ENCODE assay signal across 9 cellular contexts in the genomic region with DNA sequence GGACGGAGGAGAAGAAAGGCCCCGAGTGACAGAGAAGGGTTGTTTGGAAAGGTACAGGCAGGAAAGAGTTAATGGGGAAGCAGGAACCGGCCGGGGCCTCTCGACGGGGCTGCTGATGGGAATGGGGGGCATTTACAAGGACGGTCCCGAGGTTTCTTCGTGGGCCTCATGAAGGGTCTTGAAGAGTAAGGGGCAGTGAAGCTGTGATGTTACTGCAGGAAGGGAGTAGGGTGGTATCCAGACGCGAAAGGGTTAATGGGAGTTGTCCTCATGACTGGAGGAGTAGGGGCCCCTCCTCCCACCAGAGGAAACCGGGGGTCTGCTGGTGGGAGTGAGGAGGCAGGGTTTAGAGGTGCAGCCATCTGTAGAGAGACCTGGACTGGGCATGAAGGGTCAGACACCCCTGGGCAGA. TPM values are rescaled to one million over a fixed set of nuclear protein-coding genes. Genes with fewer than 3 reads are reported as not detected.
DNase-seq lines count a peak whose midpoint lies in the region; ATAC-seq and TF ChIP-seq lines count a peak whose summit lies in the region.
"Had no signal": no experiment of that assay in that cellular context is flagged by ENCODE, and none has a peak within 500 bp of the region (broad histone marks: within the 10 kb centered on the region; RNA-seq: fewer than 3 reads in every experiment).

No MANE protein-coding gene starts in this region.

- POLR2A ChIA-PET in SK-N-SH (lab: Yijun Ruan, JAX): interaction anchor here (2.2 kb wide), 1 partner anchor 34 kb away, joined by 9 read pairs; the partner anchor contains the start of gene SAMD14

- H3K4me3 Mint-ChIP-seq in progenitor cell of endocrine pancreas (ENCODE audit: low read depth): peak overlapping the region; percentile 95

- peaks cover 3 to 18% of the 10 kb centered on the region in 2 experiments; a peak in 1 of 4 replicates for H3K4me1 ChIP-seq in SK-N-SH (ENCODE audit: control insufficient read depth in 1 of 2, insufficient read depth in 2 of 2, low read depth in 1 of 2, low read length in 1 of 2)

- TF ChIP-seq EP300 in SK-N-SH (IDR thresholded peaks at IDR 0.05; ENCODE audit: borderline replicate concordance in 1 of 2, low read depth in 1 of 2, low read length in 1 of 2): no peak

- peaks cover 29% of the 10 kb centered on the region for H4K20me1 ChIP-seq in SK-N-SH (ENCODE audit: insufficient read depth)

- no peak for ATAC-seq in HG02759 (IDR thresholded peaks at IDR 0.05; ENCODE audit: unreplicated experiment)
- no peak for ATAC-seq in HG03439 (IDR thresholded peaks at IDR 0.05; ENCODE audit: unreplicated experiment)

- H3K9me3 Mint-ChIP-seq in progenitor cell of endocrine pancreas (ENCODE audit: low read depth): no peaks in the 10 kb centered on the region

- no peaks in the 10 kb centered on the region for H3K79me2 ChIP-seq in SK-N-SH (ENCODE audit: insufficient read depth)

- no peak for DNase-seq in GM06990 (ENCODE audit: extremely low read depth, insufficient read length)
- DNase-seq in SK-N-SH: peak; percentile 80
- no peak for DNase-seq in fibroblast of villous mesenchyme (ENCODE audit: low read depth)
- no peak for DNase-seq in progenitor cell of endocrine pancreas (ENCODE audit: low spot score, unreplicated experiment)
- DNase-seq in ureter (ENCODE audit: low spot score): no peak
- no peak for DNase-seq in stimulated activated CD4-positive, alpha-beta T cell treated with anti-CD3 and anti-CD28 coated beads, Interleukin-4, amount 100 ng/mL, for 24 hours
- DNase-seq: Karpas-422 had no signal

- TF ChIP-seq CTCF in GM06990 (IDR thresholded peaks at IDR 0.05; ENCODE audit: insufficient read depth, low read length, poor library complexity, severe bottlenecking): no peak
- no peak for TF ChIP-seq CTCF in SK-N-SH (IDR thresholded peaks at IDR 0.05)
- no peak for TF ChIP-seq CTCF in fibroblast of villous mesenchyme (IDR thresholded peaks at IDR 0.05; ENCODE audit: insufficient read depth, low read depth, low read length)
- TF ChIP-seq CTCF in progenitor cell of endocrine pancreas (IDR thresholded peaks at IDR 0.05; ENCODE audit: unreplicated experiment): no peak

- peaks cover 51% of the 10 kb centered on the region for H3F3A ChIP-seq in SK-N-SH (replicated peaks; ENCODE audit: insufficient read depth)

- H3K27ac Mint-ChIP-seq in progenitor cell of endocrine pancreas: peak overlapping the region; percentile 88

- H3K27me3 Mint-ChIP-seq in progenitor cell of endocrine pancreas: peaks cover 3% of the 10 kb centered on the region

- H3K4me3 ChIP-seq in GM06990 (replicated peaks; ENCODE audit: low read depth, low read length) (peak overlapping the region; percentile 84), SK-N-SH (ENCODE audit: low read depth in 2 of 2, low read length in 1 of 2) (peak overlapping the region; percentile 75 to 84), fibroblast of villous mesenchyme (ENCODE audit: low read depth, low read length) (peak overlapping the region; percentile 88)

- H3K27ac ChIP-seq in SK-N-SH (ENCODE audit: low read depth in 2 of 2, low read length in 1 of 2): peak overlapping the region; percentile 58 to 83; a peak in 3 of 4 replicates

- H3K27me3 ChIP-seq in GM06990 (replicated peaks; ENCODE audit: control insufficient read depth, insufficient read depth, low read length) (no peaks in the 10 kb centered on the region), SK-N-SH (ENCODE audit: insufficient read depth) (no peaks in the 10 kb centered on the region)

- no peaks in the 10 kb centered on the region; the same call in none of the 2 replicates for H3K36me3 ChIP-seq in GM06990 (ENCODE audit: control insufficient read depth, insufficient read depth, low read length)
- peaks cover 10 to 25% of the 10 kb centered on the region in 2 experiments for H3K36me3 ChIP-seq in SK-N-SH (replicated peaks in 1 of 2; ENCODE audit: control insufficient read depth in 1 of 2, insufficient read depth in 2 of 2, low read length in 1 of 2)

- peak overlapping the region; percentile 76; the same call in 1 of the 2 replicates for H2AFZ ChIP-seq in SK-N-SH (ENCODE audit: low read depth)

- WGBS in SK-N-SH (ENCODE audit: low lambda C conversion rate): 3% methylated on average over 12 of the region's 12 CpGs

- CTCF ChIA-PET in SK-N-SH (lab: Yijun Ruan, JAX): interaction anchor here (0.9 to 15.0 kb wide), 14 partner anchors 8 to 302 kb away, joined by 3 to 297 read pairs (median 16); partner anchors contain the start of gene LRRC59

- H3K9me3 ChIP-seq in SK-N-SH: no peaks in the 10 kb centered on the region

- TF ChIP-seq RAD21 in SK-N-SH (IDR thresholded peaks at IDR 0.05; ENCODE audit: low read length): no peak

- H3K9ac ChIP-seq in SK-N-SH: peak overlapping the region; percentile 82

- H3K36me3 Mint-ChIP-seq in progenitor cell of endocrine pancreas (ENCODE audit: insufficient read depth): peaks cover 6% of the 10 kb centered on the region

- no peaks in the 10 kb centered on the region for H3K9me2 ChIP-seq in SK-N-SH

- H3K4me2 ChIP-seq in SK-N-SH: peak overlapping the region; percentile 100

- H3K4me1 Mint-ChIP-seq in progenitor cell of endocrine pancreas (ENCODE audit: low read depth): peaks cover 14% of the 10 kb centered on the region

TF ChIP-seq in SK-N-SH, 30 proteins besides CTCF, POLR2A, EP300 and RAD21 (continues in another document):
- TF ChIP-seq, protein P1, sequence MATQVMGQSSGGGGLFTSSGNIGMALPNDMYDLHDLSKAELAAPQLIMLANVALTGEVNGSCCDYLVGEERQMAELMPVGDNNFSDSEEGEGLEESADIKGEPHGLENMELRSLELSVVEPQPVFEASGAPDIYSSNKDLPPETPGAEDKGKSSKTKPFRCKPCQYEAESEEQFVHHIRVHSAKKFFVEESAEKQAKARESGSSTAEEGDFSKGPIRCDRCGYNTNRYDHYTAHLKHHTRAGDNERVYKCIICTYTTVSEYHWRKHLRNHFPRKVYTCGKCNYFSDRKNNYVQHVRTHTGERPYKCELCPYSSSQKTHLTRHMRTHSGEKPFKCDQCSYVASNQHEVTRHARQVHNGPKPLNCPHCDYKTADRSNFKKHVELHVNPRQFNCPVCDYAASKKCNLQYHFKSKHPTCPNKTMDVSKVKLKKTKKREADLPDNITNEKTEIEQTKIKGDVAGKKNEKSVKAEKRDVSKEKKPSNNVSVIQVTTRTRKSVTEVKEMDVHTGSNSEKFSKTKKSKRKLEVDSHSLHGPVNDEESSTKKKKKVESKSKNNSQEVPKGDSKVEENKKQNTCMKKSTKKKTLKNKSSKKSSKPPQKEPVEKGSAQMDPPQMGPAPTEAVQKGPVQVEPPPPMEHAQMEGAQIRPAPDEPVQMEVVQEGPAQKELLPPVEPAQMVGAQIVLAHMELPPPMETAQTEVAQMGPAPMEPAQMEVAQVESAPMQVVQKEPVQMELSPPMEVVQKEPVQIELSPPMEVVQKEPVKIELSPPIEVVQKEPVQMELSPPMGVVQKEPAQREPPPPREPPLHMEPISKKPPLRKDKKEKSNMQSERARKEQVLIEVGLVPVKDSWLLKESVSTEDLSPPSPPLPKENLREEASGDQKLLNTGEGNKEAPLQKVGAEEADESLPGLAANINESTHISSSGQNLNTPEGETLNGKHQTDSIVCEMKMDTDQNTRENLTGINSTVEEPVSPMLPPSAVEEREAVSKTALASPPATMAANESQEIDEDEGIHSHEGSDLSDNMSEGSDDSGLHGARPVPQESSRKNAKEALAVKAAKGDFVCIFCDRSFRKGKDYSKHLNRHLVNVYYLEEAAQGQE (IDR thresholded peaks at IDR 0.05; ENCODE audit: low read depth, low read length): no peak
- TF ChIP-seq IRF3 (IDR thresholded peaks at IDR 0.05; ENCODE audit: low read depth, low read length) (no peak), MXI1 (IDR thresholded peaks at IDR 0.05; ENCODE audit: low read depth, low read length) (no peak), MEF2A (IDR thresholded peaks at IDR 0.05; ENCODE audit: borderline replicate concordance, low read depth) (no peak)
- TF ChIP-seq, protein P2, sequence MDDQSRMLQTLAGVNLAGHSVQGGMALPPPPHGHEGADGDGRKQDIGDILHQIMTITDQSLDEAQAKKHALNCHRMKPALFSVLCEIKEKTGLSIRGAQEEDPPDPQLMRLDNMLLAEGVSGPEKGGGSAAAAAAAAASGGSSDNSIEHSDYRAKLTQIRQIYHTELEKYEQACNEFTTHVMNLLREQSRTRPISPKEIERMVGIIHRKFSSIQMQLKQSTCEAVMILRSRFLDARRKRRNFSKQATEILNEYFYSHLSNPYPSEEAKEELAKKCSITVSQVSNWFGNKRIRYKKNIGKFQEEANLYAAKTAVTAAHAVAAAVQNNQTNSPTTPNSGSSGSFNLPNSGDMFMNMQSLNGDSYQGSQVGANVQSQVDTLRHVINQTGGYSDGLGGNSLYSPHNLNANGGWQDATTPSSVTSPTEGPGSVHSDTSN (IDR thresholded peaks at IDR 0.05): no peak

RNA-seq across cellular contexts. Expression of gene PDK2, which starts 0.5 kb away (rescaled TPM):
- 96.1 and 124 TPM in 2 replicates for polyA plus RNA-seq in SK-N-SH (2012; rRNA removed)
- 41.5 and 62.1 TPM in 2 replicates for polyA plus RNA-seq in SK-N-SH (2012; cell fraction: cytosol; rRNA removed)
- 123 and 147 TPM in 2 replicates for polyA plus RNA-seq in SK-N-SH (2012; cell fraction: nucleus; rRNA removed)
- total RNA-seq in fibroblast of villous mesenchyme: 20.3 and 20.6 TPM in 2 replicates
- total RNA-seq in progenitor cell of endocrine pancreas: 35.7 and 37.1 TPM in 2 replicates
- 25.7 TPM for total RNA-seq in ureter

RNA-seq across cellular contexts. Expression of gene SAMD14, which starts 34.3 kb away (rescaled TPM):
- polyA plus RNA-seq in SK-N-SH (2012; rRNA removed): 2.8 and 3.4 TPM in 2 replicates
- polyA plus RNA-seq in SK-N-SH (2012; cell fraction: cytosol; rRNA removed): 1.2 and 2.0 TPM in 2 replicates
- 12.4 and 16.5 TPM in 2 replicates for polyA plus RNA-seq in SK-N-SH (2012; cell fraction: nucleus; rRNA removed)
- total RNA-seq in fibroblast of villous mesenchyme: 4.7 and 5.8 TPM in 2 replicates
- 6.0 and 7.7 TPM in 2 replicates for total RNA-seq in progenitor cell of endocrine pancreas
- 5.5 TPM for total RNA-seq in ureter

RNA-seq across cellular contexts. Expression of gene ITGA3, which starts 39.7 kb away (rescaled TPM):
- 543 and 766 TPM in 2 replicates for polyA plus RNA-seq in SK-N-SH (2012; rRNA removed)
- 239 and 423 TPM in 2 replicates for polyA plus RNA-seq in SK-N-SH (2012; cell fraction: cytosol; rRNA removed)
- polyA plus RNA-seq in SK-N-SH (2012; cell fraction: nucleus; rRNA removed): 1,445 and 1,576 TPM in 2 replicates
- 207 and 266 TPM in 2 replicates for total RNA-seq in fibroblast of villous mesenchyme
- 17.6 and 19.5 TPM in 2 replicates for total RNA-seq in progenitor cell of endocrine pancreas
- total RNA-seq in ureter: 211 TPM

RNA-seq across cellular contexts. Expression of gene PPP1R9B, which starts 54.8 kb away (rescaled TPM):
- 26.9 and 35.2 TPM in 2 replicates for polyA plus RNA-seq in SK-N-SH (2012; rRNA removed)
- 19.8 and 24.9 TPM in 2 replicates for polyA plus RNA-seq in SK-N-SH (2012; cell fraction: cytosol; rRNA removed)
- polyA plus RNA-seq in SK-N-SH (2012; cell fraction: nucleus; rRNA removed): 65.0 and 65.1 TPM in 2 replicates
- total RNA-seq in fibroblast of villous mesenchyme (38.7 and 47.1 TPM in 2 replicates), progenitor cell of endocrine pancreas (34.3 and 35.7 TPM in 2 replicates), ureter (38.4 TPM)

Comparison
In these comparisons a context has a peak if more than half of its experiments do, and no peak if none do; other contexts are left out.
1. RNA of gene ITGA3, which starts 39.7 kb away (total RNA-seq): 207 to 266 TPM in fibroblast of villous mesenchyme and 211 TPM in ureter (single experiment); 17.6 to 19.5 TPM in progenitor cell of endocrine pancreas; every median in the first group is over 10 times any median in the second.
2. Peak in every context shown above with its lines, with median percentiles within 50 percentile points of each other: H3K4me3 ChIP-seq.